ENCODE assay signal across 18 cellular contexts in genomic region chr10:120432209-120432608, GRCh38. TPM values are rescaled to one million over a fixed set of nuclear protein-coding genes. Genes with fewer than 3 reads are reported as not detected.
"Had no signal": no experiment of that assay in that cellular context is flagged by ENCODE, and none has a peak within 500 bp of the region (broad histone marks: within the 10 kb centered on the region; RNA-seq: fewer than 3 reads in every experiment).

No MANE protein-coding gene starts in this region.

- ATAC-seq: activated T-cell treated with anti-CD3 and anti-CD28 coated beads, Interleukin-2, amount 50 U/mL, for 72 hours; left lobe of liver; right cardiac atrium; stimulated activated naive CD8-positive, alpha-beta T cell treated with anti-CD3 and anti-CD28 coated beads, Interleukin-15, amount 100 ng/mL, for 72 hours had no signal

- H3K79me2 ChIP-seq: hepatocyte had no signal

- H2AFZ ChIP-seq: hepatocyte had no signal

- H3K36me3 ChIP-seq: esophagus muscularis mucosa, upper lobe of left lung had no signal

- DNase-seq: activated CD4-positive, alpha-beta T cell treated with anti-CD3 and anti-CD28 coated beads, Interleukin-2, amount 10 ng/mL, durations not matched to agents 24 days and 14 days; activated CD4-positive, CD25-positive, alpha-beta regulatory T cell; activated CD8-positive, alpha-beta memory T cell treated with anti-CD3 and anti-CD28 coated beads, Interleukin-2, amount 50 U/mL, for 48 hours; activated naive CD8-positive, alpha-beta T cell treated with anti-CD3 and anti-CD28 coated beads, Interleukin-2, amount 10 ng/mL, durations not matched to agents 7 days and 5 days; activated T-cell treated with anti-CD3 and anti-CD28 coated beads, Interleukin-2, amount 50 U/mL, for 72 hours; anterior cingulate cortex; dorsolateral prefrontal cortex; midbrain; right cardiac atrium; small intestine; stimulated activated CD4-positive, alpha-beta T cell treated with anti-CD3 and anti-CD28 coated beads, Interleukin-4, amount 100 ng/mL, for 4 hours; stimulated activated CD8-positive, alpha-beta memory T cell treated with anti-CD3 and anti-CD28 coated beads, Interleukin-4, amount 100 ng/mL, for 48 hours; stimulated activated naive CD8-positive, alpha-beta T cell treated with anti-CD3 and anti-CD28 coated beads, Interleukin-15, amount 100 ng/mL, for 72 hours; upper lobe of left lung had no signal

- H3K4me2 ChIP-seq: hepatocyte had no signal

- H3K4me1 ChIP-seq: esophagus muscularis mucosa had no signal

- FAIRE-seq: small intestine had no signal

- H3K27ac ChIP-seq: dorsolateral prefrontal cortex, esophagus muscularis mucosa, hepatocyte, upper lobe of left lung had no signal

- H3K4me3 ChIP-seq: dorsolateral prefrontal cortex, esophagus muscularis mucosa, hepatocyte, upper lobe of left lung had no signal

- H3K9me3 ChIP-seq: esophagus muscularis mucosa, upper lobe of left lung had no signal

- H3K27me3 ChIP-seq: upper lobe of left lung had no signal

RNA-seq across cellular contexts. Expression of gene PLPP4, which starts 24.8 kb away (rescaled TPM):
- total RNA-seq: activated CD4-positive, alpha-beta T cell treated with anti-CD3 and anti-CD28 coated beads, Interleukin-2, amount 10 ng/mL, durations not matched to agents 24 days and 14 days; activated naive CD8-positive, alpha-beta T cell treated with anti-CD3 and anti-CD28 coated beads, Interleukin-2, amount 10 ng/mL, durations not matched to agents 7 days and 5 days; activated T-cell treated with anti-CD3 and anti-CD28 coated beads, Interleukin-2, amount 50 U/mL, for 72 hours; progenitor cell of endocrine pancreas; right cardiac atrium had no signal
